9 cellular contexts compared by ENCODE assay signal in genomic region chr12:39959467-39959866, GRCh38.
"Had no signal": no experiment of that assay in that cellular context is flagged by ENCODE, and none has a peak within 500 bp of the region (broad histone marks: within the 10 kb centered on the region; RNA-seq: fewer than 3 reads in every experiment).

No MANE protein-coding gene starts in this region.

- ATAC-seq: GM23338 had no signal

- H3K9ac ChIP-seq: KMS-11 had no signal

- H3K4me3 ChIP-seq: GM23338 had no signal

- H2AFZ ChIP-seq: GM23338 had no signal

- FAIRE-seq: H1, H54, HTR-8/SVneo had no signal

- H3K27ac ChIP-seq: KMS-11 had no signal

- DNase-seq: H9, HCEC 1CT, Karpas-422, KBM-7 had no signal

- H3K4me2 ChIP-seq: GM23338, KMS-11 had no signal
